Comparison of ENCODE assay signal across 16 cellular contexts in genomic region chr2:199336546-199336945, GRCh38.
"Had no signal": no experiment of that assay in that cellular context is flagged by ENCODE, and none has a peak within 500 bp of the region (broad histone marks: within the 10 kb centered on the region; RNA-seq: fewer than 3 reads in every experiment).

No MANE protein-coding gene starts in this region.

- H3K27ac Mint-ChIP-seq: activated naive CD4-positive, alpha-beta T cell treated with anti-CD3 and anti-CD28 coated beads for 36 hours; activated T-helper 2 cell treated with anti-CD3 and anti-CD28 coated beads, Interferon-gamma antibody, Interleukin-2, Interleukin-4, amounts not matched to agents 10 μg/mL and 5 μg/mL and 100 μg/mL, durations not matched to agents 14 hours and 24 hours and 36 hours; naive B cell; stimulated activated effector memory CD8-positive, alpha-beta T cell treated with anti-CD3 and anti-CD28 coated beads, Interleukin-12 subunit alpha, Interleukin-12 subunit beta, amount 100 ng/mL, for 72 hours; type B pancreatic cell had no signal

- ATAC-seq: mucosa of descending colon; psoas muscle; right lobe of liver; stimulated activated effector memory CD8-positive, alpha-beta T cell treated with anti-CD3 and anti-CD28 coated beads, Interleukin-12 subunit alpha, Interleukin-12 subunit beta, amount 100 ng/mL, for 72 hours had no signal

- H3K36me3 Mint-ChIP-seq: naive B cell; stimulated activated effector memory CD8-positive, alpha-beta T cell treated with anti-CD3 and anti-CD28 coated beads, Interleukin-12 subunit alpha, Interleukin-12 subunit beta, amount 100 ng/mL, for 72 hours; type B pancreatic cell had no signal

- H3K9me3 Mint-ChIP-seq: activated naive CD4-positive, alpha-beta T cell treated with anti-CD3 and anti-CD28 coated beads for 36 hours; activated T-helper 2 cell treated with anti-CD3 and anti-CD28 coated beads, Interferon-gamma antibody, Interleukin-2, Interleukin-4, amounts not matched to agents 10 μg/mL and 5 μg/mL and 100 μg/mL, durations not matched to agents 14 hours and 24 hours and 36 hours; naive B cell; stimulated activated effector memory CD8-positive, alpha-beta T cell treated with anti-CD3 and anti-CD28 coated beads, Interleukin-12 subunit alpha, Interleukin-12 subunit beta, amount 100 ng/mL, for 72 hours; type B pancreatic cell had no signal

- H3K27me3 Mint-ChIP-seq: naive B cell, type B pancreatic cell had no signal

- H3K4me3 Mint-ChIP-seq: activated naive CD4-positive, alpha-beta T cell treated with anti-CD3 and anti-CD28 coated beads for 36 hours; naive B cell; stimulated activated effector memory CD8-positive, alpha-beta T cell treated with anti-CD3 and anti-CD28 coated beads, Interleukin-12 subunit alpha, Interleukin-12 subunit beta, amount 100 ng/mL, for 72 hours; type B pancreatic cell had no signal

- H3K4me3 ChIP-seq: mucosa of descending colon, ovary, psoas muscle, right lobe of liver, stomach had no signal

- DNase-seq: activated CD4-positive, alpha-beta T cell treated with anti-CD3 and anti-CD28 coated beads, Interleukin-2, amount 50 U/mL, for 4 hours; activated naive CD4-positive, alpha-beta T cell treated with anti-CD3 and anti-CD28 coated beads for 36 hours; activated T-cell treated with anti-CD3 and anti-CD28 coated beads for 4 hours; anterior cingulate cortex; cortex of kidney; mesenchymal stem cell; mucosa of descending colon; naive B cell; ovary; psoas muscle; right lobe of liver; stimulated activated CD4-positive, alpha-beta T cell treated with anti-CD3 and anti-CD28 coated beads, Interleukin-4, amount 100 ng/mL, for 24 hours; stomach had no signal

- H3K4me1 Mint-ChIP-seq: naive B cell; stimulated activated effector memory CD8-positive, alpha-beta T cell treated with anti-CD3 and anti-CD28 coated beads, Interleukin-12 subunit alpha, Interleukin-12 subunit beta, amount 100 ng/mL, for 72 hours had no signal
